9 cellular contexts compared by ENCODE assay signal in genomic region chr1:11281518-11282331, GRCh38. TPM values are rescaled to one million over a fixed set of nuclear protein-coding genes. Genes with fewer than 3 reads are reported as not detected.
DNase-seq lines count a peak whose midpoint lies in the region; ATAC-seq and TF ChIP-seq lines count a peak whose summit lies in the region.
"Had no signal": no experiment of that assay in that cellular context is flagged by ENCODE, and none has a peak within 500 bp of the region (broad histone marks: within the 10 kb centered on the region; RNA-seq: fewer than 3 reads in every experiment).

No MANE protein-coding gene starts in this region.

- H3K36me3 ChIP-seq in Karpas-422 (ENCODE audit: insufficient read depth, low read length) (peaks cover 24% of the 10 kb centered on the region), brain microvascular endothelial cell (replicated peaks) (peaks cover 2% of the 10 kb centered on the region), Caco-2 (ENCODE audit: control insufficient read depth, insufficient read depth, low read length) (peaks cover 4% of the 10 kb centered on the region; the same call in 1 of the 2 replicates)

- H3K27me3 ChIP-seq in Karpas-422 (ENCODE audit: low read length) (no peaks in the 10 kb centered on the region), brain microvascular endothelial cell (replicated peaks) (no peaks in the 10 kb centered on the region), Caco-2 (replicated peaks; ENCODE audit: control insufficient read depth, insufficient read depth, low read length) (no peaks in the 10 kb centered on the region)

- H3K9me3 ChIP-seq in Karpas-422 (ENCODE audit: low read length) (no peaks in the 10 kb centered on the region), Caco-2 (no peaks in the 10 kb centered on the region)

- no peaks in the 10 kb centered on the region for H3K9me2 ChIP-seq in Karpas-422 (replicated peaks; ENCODE audit: insufficient read depth, low read length)

- H3K4me3 Mint-ChIP-seq in Caco-2 (ENCODE audit: unreplicated experiment): no peak overlapping the region

- H3K27ac ChIP-seq in Karpas-422 (ENCODE audit: low read length) (peak overlapping the region; percentile 35; the same call in 1 of the 2 replicates), brain microvascular endothelial cell (peak overlapping the region; percentile 52)

- H3K36me3 Mint-ChIP-seq in Caco-2 (ENCODE audit: insufficient read depth, unreplicated experiment): peaks cover 31% of the 10 kb centered on the region

- H3K9me3 Mint-ChIP-seq in Caco-2 (ENCODE audit: unreplicated experiment): no peaks in the 10 kb centered on the region

- TF ChIP-seq CTCF in AG09319 (IDR thresholded peaks at IDR 0.05; ENCODE audit: low read depth, low read length): no peak
- no peak for TF ChIP-seq CTCF in brain microvascular endothelial cell (IDR thresholded peaks at IDR 0.05; ENCODE audit: low read depth, low read length, missing control alignments)
- TF ChIP-seq CTCF in Caco-2 (IDR thresholded peaks at IDR 0.05; ENCODE audit: insufficient read depth in 1 of 2, low read depth in 1 of 2, low read length in 1 of 2, severe bottlenecking in 1 of 2, unreplicated experiment in 1 of 2): no peak

- H3K4me1 ChIP-seq in Karpas-422 (ENCODE audit: low read length) (peaks cover 12% of the 10 kb centered on the region; the same call in 1 of the 2 replicates), Caco-2 (no peaks in the 10 kb centered on the region)

- ATAC-seq in HG03565 (IDR thresholded peaks at IDR 0.05; ENCODE audit: unreplicated experiment): no peak

- peaks cover 56% of the 10 kb centered on the region for H3K79me2 ChIP-seq in Karpas-422 (ENCODE audit: low read length)

- H3K9ac ChIP-seq in Karpas-422 (ENCODE audit: low read length): no peak overlapping the region

- no peak overlapping the region for H2AFZ ChIP-seq in Karpas-422 (ENCODE audit: low read length)

- in situ Hi-C loops in brain microvascular endothelial cell (cut with HindIII; ENCODE audit: low pct_ligation_motif_present, low sequenced_read_pairs): no loop called here

- peak; percentile 78 for DNase-seq in AG09319 (ENCODE audit: extremely low read depth, low read depth)
- no peak for DNase-seq in Karpas-422
- peak; percentile 66 for DNase-seq in brain microvascular endothelial cell
- DNase-seq in myocyte (ENCODE audit: low read depth): peak; percentile 80
- no peak for DNase-seq in Caco-2
- no peak for DNase-seq in NCI-H2107 treated with DMSO at 0.1 percent for 48 hours (lab: John Stamatoyannopoulos, UW; ENCODE audit: unreplicated experiment)
- DNase-seq in A172 (ENCODE audit: low spot score): no peak
- DNase-seq: NCI-H2029 treated with DMSO at 0.1 percent for 48 hours had no signal

- H3K27me3 Mint-ChIP-seq in Caco-2 (ENCODE audit: insufficient read depth, unreplicated experiment): no peaks in the 10 kb centered on the region

- intact Hi-C loops in Caco-2 (cut with micrococcal nuclease; ENCODE audit: unreplicated experiment): no loop called here

- no peaks in the 10 kb centered on the region for H4K20me1 ChIP-seq in Karpas-422 (ENCODE audit: insufficient read depth, low read depth, low read length)

- H3K4me1 Mint-ChIP-seq in Caco-2 (ENCODE audit: low read depth, unreplicated experiment): peaks cover 6% of the 10 kb centered on the region

- no peak overlapping the region for H3K27ac Mint-ChIP-seq in Caco-2 (ENCODE audit: unreplicated experiment)

- CTCF ChIA-PET in Caco-2 (lab: Charles Lee): no interaction called here

- no peak overlapping the region for H3K4me2 ChIP-seq in Karpas-422 (ENCODE audit: low read depth, low read length, poor library complexity, severe bottlenecking)

- no TSS peak for BruUV-seq in Caco-2 (replicated peaks; lab: Mats Ljungman, UMichigan)

- H3K4me3 ChIP-seq in Karpas-422 (ENCODE audit: low read length) (no peak overlapping the region), brain microvascular endothelial cell (ENCODE audit: low read depth, low read length) (no peak overlapping the region), Caco-2 (ENCODE audit: low read depth, low read length) (no peak overlapping the region)

- POLR2A ChIA-PET in Caco-2 (lab: Charles Lee): interaction anchor here (0.6 kb wide), 1 partner anchor 61 kb away, joined by 4 read pairs; no protein-coding TSS in a partner anchor

RNA-seq across cellular contexts. Expression of gene UBIAD1, which starts 8.7 kb away (rescaled TPM):
- 10.4 and 12.2 TPM in 2 replicates for total RNA-seq in Karpas-422 (2014; rRNA removed; shearing (Covaris generic); ENCODE audit: low replicate concordance)
- total RNA-seq in myocyte (12.6 and 15.6 TPM in 2 replicates), Caco-2 (2022) (13.9 and 17.0 TPM in 2 replicates)
- 9.8 TPM for polyA plus RNA-seq in myocyte (2012)
- total RNA-seq in A172 (2014; rRNA removed; shearing (Covaris generic)): 5.1 and 7.6 TPM in 2 replicates

RNA-seq across cellular contexts. Expression of gene MTOR, which starts 19.4 kb away (rescaled TPM):
- total RNA-seq in Karpas-422 (2014; rRNA removed; shearing (Covaris generic); ENCODE audit: low replicate concordance): 36.4 and 50.1 TPM in 2 replicates
- total RNA-seq in myocyte: 50.2 and 54.7 TPM in 2 replicates
- 36.6 TPM for polyA plus RNA-seq in myocyte (2012)
- 41.4 and 45.7 TPM in 2 replicates for total RNA-seq in Caco-2 (2022)
- 20.6 and 27.7 TPM in 2 replicates for total RNA-seq in A172 (2014; rRNA removed; shearing (Covaris generic))

Comparison
In these comparisons a context has a peak if more than half of its experiments do, and no peak if none do; other contexts are left out.
1. DNase-seq: peak in AG09319 (single experiment), brain microvascular endothelial cell (single experiment) and myocyte (single experiment); none in Karpas-422 (single experiment), Caco-2 (0 of 2), NCI-H2107 treated with DMSO at 0.1 percent for 48 hours (single experiment) and A172 (single experiment).